ENCODE assay signal across 8 cellular contexts in the genomic region with DNA sequence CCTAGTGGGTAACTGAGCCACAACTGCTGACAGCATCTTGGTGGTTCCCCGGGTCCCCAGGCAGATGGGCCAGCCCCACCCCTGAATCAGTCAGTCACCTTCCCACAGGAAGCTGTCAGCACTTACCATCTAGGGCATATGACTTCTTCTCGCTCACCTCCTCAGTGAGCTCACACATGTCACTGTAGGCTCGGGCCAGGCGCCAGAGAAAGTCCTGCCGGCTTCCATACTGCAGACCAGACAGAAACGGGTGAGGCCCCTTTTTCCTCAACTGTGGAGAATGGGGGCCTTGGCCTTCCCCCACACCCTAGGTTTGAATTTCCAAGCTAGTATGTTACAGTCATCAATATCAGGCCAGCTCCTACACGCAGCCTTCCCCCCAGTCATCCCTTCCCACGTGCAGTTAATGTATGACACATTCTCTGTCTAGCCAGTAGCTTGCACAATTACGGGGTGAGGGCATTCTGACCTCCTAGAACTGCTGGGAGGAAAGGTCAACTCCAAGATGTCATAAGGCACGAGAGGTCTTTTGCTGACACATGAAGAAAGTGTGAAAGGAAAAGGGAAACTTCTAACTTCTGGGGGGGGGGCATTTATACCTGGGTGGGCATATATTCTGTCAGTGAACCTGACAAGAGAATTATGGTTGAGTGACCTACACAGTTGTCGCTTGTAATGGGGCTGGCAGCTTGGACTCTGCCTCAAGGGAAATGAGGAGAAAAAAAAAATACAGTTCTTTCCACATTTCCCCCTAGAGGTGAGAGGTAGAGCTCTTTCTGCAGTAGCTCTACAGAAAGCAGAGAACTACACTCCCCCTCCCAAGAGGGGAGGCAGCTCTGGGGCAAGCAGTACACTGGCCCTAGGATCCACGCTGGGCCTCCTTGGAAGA. TPM values are rescaled to one million over a fixed set of nuclear protein-coding genes. Genes with fewer than 3 reads are reported as not detected.
DNase-seq lines count a peak whose midpoint lies in the region; ATAC-seq, FAIRE-seq and TF ChIP-seq lines count a peak whose summit lies in the region.

No MANE protein-coding gene starts in this region.

- intact Hi-C loops in psoas muscle (cut with DNase I): no loop called here

- no peaks in the 10 kb centered on the region for H3K9me3 ChIP-seq in psoas muscle

- peaks cover 24% of the 10 kb centered on the region for H3K4me1 ChIP-seq in psoas muscle

- H3K36me3 ChIP-seq in bronchial epithelial cell (ENCODE audit: control insufficient read depth, insufficient read depth, low read length) (peaks cover 21% of the 10 kb centered on the region), psoas muscle (ENCODE audit: insufficient read depth in 1 of 2, low read depth in 1 of 2) (peaks cover 3 to 73% of the 10 kb centered on the region in 2 donors)

- no peak for FAIRE-seq in bronchial epithelial cell (lab: Jason Lieb, UNC)

- DNase-seq in SKM-1 (lab: John Stamatoyannopoulos, UW; ENCODE audit: unreplicated experiment) (peak; percentile 31), bronchial epithelial cell (ENCODE audit: low read depth) (peak; percentile 93), psoas muscle (no peak), NCI-H1105 treated with DMSO at 0.1 percent for 48 hours (lab: John Stamatoyannopoulos, UW) (no peak), GM19240 (ENCODE audit: insufficient read length, low spot score) (no peak)

- WGBS in psoas muscle, 3 donors: 58 to 75% (median 63%) methylated on average over 12 of the region's 12 CpGs

- H3K4me3 ChIP-seq in bronchial epithelial cell (ENCODE audit: low read depth, low read length) (no peak overlapping the region), psoas muscle (no peak overlapping the region)

- H3K27ac ChIP-seq in psoas muscle: peak overlapping the region; percentile 67

- TF ChIP-seq CTCF in bronchial epithelial cell (IDR thresholded peaks at IDR 0.05; ENCODE audit: insufficient read depth, low read length, severe bottlenecking) (peak; percentile 4), psoas muscle (IDR thresholded peaks at IDR 0.05) (no peak)

- peak; percentile 53 for ATAC-seq in GM18520 (IDR thresholded peaks at IDR 0.05; ENCODE audit: unreplicated experiment)
- peak; percentile 36 to 71 (median 55) for ATAC-seq in psoas muscle
- ATAC-seq in GM19397 (IDR thresholded peaks at IDR 0.05; ENCODE audit: unreplicated experiment): no peak
- ATAC-seq in GM19328 (IDR thresholded peaks at IDR 0.05; ENCODE audit: unreplicated experiment): no peak

- no peaks in the 10 kb centered on the region for H3K27me3 ChIP-seq in bronchial epithelial cell (ENCODE audit: control insufficient read depth, insufficient read depth, low read length)
- no peaks in the 10 kb centered on the region for H3K27me3 ChIP-seq in psoas muscle (ENCODE audit: insufficient read depth in 3 of 3, low read length in 2 of 3)

RNA-seq across cellular contexts. Expression of gene RMDN3, which starts 10.9 kb away (rescaled TPM):
- 15.0 and 20.1 TPM in 2 replicates for total RNA-seq in bronchial epithelial cell
- total RNA-seq in psoas muscle: 10 to 100 TPM; 17.1 to 20.1 (median 18.6) TPM
- polyA plus RNA-seq in psoas muscle: 10 to 100 TPM; 11.1 to 30.9 (median 20.2) TPM

RNA-seq across cellular contexts. Expression of gene GCHFR, which starts 19.7 kb away (rescaled TPM):
- total RNA-seq in bronchial epithelial cell (12.4 and 13.8 TPM in 2 replicates), psoas muscle (1 to 10 TPM; 1.5 to 4.9 (median 2.9) TPM)
- polyA plus RNA-seq in psoas muscle: 1 to 10 TPM; 4.3 to 6.7 (median 5.0) TPM

RNA-seq across cellular contexts. Expression of gene C15orf62, which starts 25.6 kb away (rescaled TPM):
- total RNA-seq in bronchial epithelial cell (1.8 and 2.7 TPM in 2 replicates), psoas muscle (not detected)
- polyA plus RNA-seq in psoas muscle: under 1 TPM; 0.05 to 0.19 (median 0.07) TPM

RNA-seq across cellular contexts. Expression of gene RAD51, which starts 49.2 kb away (rescaled TPM):
- total RNA-seq in bronchial epithelial cell (0.53 and 0.64 TPM in 2 replicates), psoas muscle (1 to 10 TPM in 1 of 4 donors, under 1 TPM in 3; 0.41 to 1.5 (median 0.56) TPM)
- polyA plus RNA-seq in psoas muscle: under 1 TPM; 0.29 to 0.93 (median 0.90) TPM

Comparison
In these comparisons a context has a peak if more than half of its experiments do, and no peak if none do; other contexts are left out.
1. ATAC-seq: peak in GM18520 (single experiment) and psoas muscle (4 of 4); none in GM19397 (single experiment) and GM19328 (single experiment).
2. DNase-seq: peak in SKM-1 (single experiment) and bronchial epithelial cell (single experiment); none in psoas muscle (0 of 2), NCI-H1105 treated with DMSO at 0.1 percent for 48 hours (single experiment) and GM19240 (single experiment).